In genomic region chr2:191791953-191792560, GRCh38 we compare ENCODE assay signal across 26 cellular contexts. TPM values are rescaled to one million over a fixed set of nuclear protein-coding genes. Genes with fewer than 3 reads are reported as not detected.
"Had no signal": no experiment of that assay in that cellular context is flagged by ENCODE, and none has a peak within 500 bp of the region (broad histone marks: within the 10 kb centered on the region; RNA-seq: fewer than 3 reads in every experiment).

No MANE protein-coding gene starts in this region.

- H3K9me3 Mint-ChIP-seq: activated naive CD4-positive, alpha-beta T cell treated with anti-CD3 and anti-CD28 coated beads, Interleukin-2, amount 50 U/mL, for 72 hours; stimulated activated naive B cell treated with anti-CD40 and anti-IgM and Interleukin-4, amounts not matched to agents 10 μg/mL and 1 μg/mL and 100 μg/mL, for 72 hours; type B pancreatic cell had no signal

- FAIRE-seq: keratinocyte had no signal

- H2AFZ ChIP-seq: parathyroid adenoma had no signal

- DNase-seq: activated CD4-positive, alpha-beta T cell treated with anti-CD3 and anti-CD28 coated beads for 1 hour; activated CD4-positive, alpha-beta T cell treated with anti-CD3 and anti-CD28 coated beads, Interleukin-2, amount 50 U/mL, for 1 hour; activated gamma-delta T cell treated with Interleukin-2 at 50 U/mL for 16 hours; activated T-cell treated with anti-CD3 and anti-CD28 coated beads, Interleukin-2, amount 50 U/mL, for 1 hour; adrenal gland; cerebellar nuclear complex; cortex of kidney; endodermal cell; esophagus squamous epithelium; heart left ventricle; left colon; lower lobe of right lung; naive B cell; nucleus accumbens; right lobe of liver; stimulated activated CD4-positive, alpha-beta T cell treated with anti-CD3 and anti-CD28 coated beads, Interleukin-2, amount 100 ng/mL, for 24 hours; stimulated activated naive B cell treated with anti-CD40 and anti-IgM and Interleukin-4, amounts not matched to agents 10 μg/mL and 1 μg/mL and 100 μg/mL, for 72 hours; T-helper 9 cell had no signal

- H3K4me3 ChIP-seq: adrenal gland, esophagus squamous epithelium, heart left ventricle, lower lobe of right lung, right lobe of liver, skin epidermis, thoracic aorta, vagina had no signal

- H3K79me2 ChIP-seq: parathyroid adenoma had no signal

- H3K4me1 ChIP-seq: adrenal gland, esophagus squamous epithelium, heart left ventricle, lower lobe of right lung, parathyroid adenoma, right lobe of liver, vagina had no signal

- H3K27me3 Mint-ChIP-seq: type B pancreatic cell had no signal

- H3K27me3 ChIP-seq: adrenal gland, esophagus squamous epithelium, right lobe of liver, vagina had no signal

- H3K36me3 ChIP-seq: adrenal gland, esophagus squamous epithelium, heart left ventricle, lower lobe of right lung, right lobe of liver, thoracic aorta, vagina had no signal

- H3K36me3 Mint-ChIP-seq: activated naive CD4-positive, alpha-beta T cell treated with anti-CD3 and anti-CD28 coated beads, Interleukin-2, amount 50 U/mL, for 72 hours; naive B cell; stimulated activated naive B cell treated with anti-CD40 and anti-IgM and Interleukin-4, amounts not matched to agents 10 μg/mL and 1 μg/mL and 100 μg/mL, for 72 hours; type B pancreatic cell had no signal

- H3K9me3 ChIP-seq: adrenal gland, esophagus squamous epithelium, lower lobe of right lung, right lobe of liver, thoracic aorta, vagina had no signal

- H3K9ac ChIP-seq: parathyroid adenoma had no signal

- H3K4me1 Mint-ChIP-seq: stimulated activated naive B cell treated with anti-CD40 and anti-IgM and Interleukin-4, amounts not matched to agents 10 μg/mL and 1 μg/mL and 100 μg/mL, for 72 hours had no signal

- ATAC-seq: activated naive CD4-positive, alpha-beta T cell treated with anti-CD3 and anti-CD28 coated beads, Interleukin-2, amount 50 U/mL, for 72 hours; heart left ventricle; left colon; lower lobe of right lung; right lobe of liver; stimulated activated naive B cell treated with anti-CD40 and anti-IgM and Interleukin-4, amounts not matched to agents 10 μg/mL and 1 μg/mL and 100 μg/mL, for 72 hours had no signal

- H3K27ac ChIP-seq: adrenal gland, esophagus squamous epithelium, heart left ventricle, lower lobe of right lung, parathyroid adenoma, right lobe of liver, skin epidermis, thoracic aorta, vagina had no signal

- H3K4me3 Mint-ChIP-seq: endodermal cell; naive B cell; stimulated activated naive B cell treated with anti-CD40 and anti-IgM and Interleukin-4, amounts not matched to agents 10 μg/mL and 1 μg/mL and 100 μg/mL, for 72 hours; type B pancreatic cell had no signal

- H3K27ac Mint-ChIP-seq: activated naive CD4-positive, alpha-beta T cell treated with anti-CD3 and anti-CD28 coated beads, Interleukin-2, amount 50 U/mL, for 72 hours; endodermal cell; naive B cell; stimulated activated naive B cell treated with anti-CD40 and anti-IgM and Interleukin-4, amounts not matched to agents 10 μg/mL and 1 μg/mL and 100 μg/mL, for 72 hours; type B pancreatic cell had no signal

RNA-seq across cellular contexts. Expression of gene CAVIN2, which starts 54.8 kb away (rescaled TPM):
- total RNA-seq: activated naive CD4-positive, alpha-beta T cell treated with anti-CD3 and anti-CD28 coated beads, Interleukin-2, amount 50 U/mL, for 72 hours; endodermal cell had no signal
- polyA plus RNA-seq: neural cell had no signal
